In the genomic region with DNA sequence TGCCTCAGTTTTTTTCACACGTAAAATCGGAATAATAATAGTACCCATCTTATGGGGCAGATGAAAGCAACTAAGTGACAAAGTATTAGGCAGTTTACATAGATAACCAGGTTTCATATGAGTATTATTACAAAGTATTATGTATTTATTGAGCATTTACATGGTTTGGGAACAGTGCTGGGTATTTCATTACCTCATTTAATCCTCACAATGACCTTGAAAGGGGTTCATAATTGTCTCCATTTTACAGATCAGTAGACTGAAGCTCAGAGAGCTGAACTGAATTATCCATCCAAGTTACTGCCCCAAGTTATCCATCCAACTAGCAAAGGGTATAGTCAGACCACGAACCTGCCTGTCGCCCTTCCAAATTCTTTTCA, we compare ENCODE assay signal across 10 cellular contexts. TPM values are rescaled to one million over a fixed set of nuclear protein-coding genes. Genes with fewer than 3 reads are reported as not detected.
DNase-seq lines count a peak whose midpoint lies in the region; ATAC-seq, FAIRE-seq and TF ChIP-seq lines count a peak whose summit lies in the region.
"Had no signal": no experiment of that assay in that cellular context is flagged by ENCODE, and none has a peak within 500 bp of the region (broad histone marks: within the 10 kb centered on the region; RNA-seq: fewer than 3 reads in every experiment).

No MANE protein-coding gene starts in this region.

- TF ChIP-seq EP300 in A549 (IDR thresholded peaks at IDR 0.05) = no peak; a peak in 1 of 5 replicates

- no peaks in the 10 kb centered on the region for H3K27me3 ChIP-seq in MM.1S (replicated peaks; ENCODE audit: insufficient read depth, low read length)
- no peaks in the 10 kb centered on the region for H3K27me3 ChIP-seq in duodenal mucosa (ENCODE audit: control insufficient read depth in 1 of 2, insufficient read depth in 2 of 2, low read length in 2 of 2)

- no peaks in the 10 kb centered on the region for H3K9me3 Mint-ChIP-seq in nephron
- H3K9me3 Mint-ChIP-seq: natural killer cell treated with Interleukin-12 subunit alpha and Interleukin-12 subunit beta and Interleukin-15 and Interleukin-18, amount 100 ng/mL, for 72 hours had no signal

- ATAC-seq in A549 (no peak), GM19351 (IDR thresholded peaks at IDR 0.05; ENCODE audit: unreplicated experiment) (no peak)

- no peaks in the 10 kb centered on the region for H3K9me3 ChIP-seq in A549
- no peaks in the 10 kb centered on the region for H3K9me3 ChIP-seq in MM.1S (replicated peaks; ENCODE audit: insufficient read depth, low read length)
- no peaks in the 10 kb centered on the region for H3K9me3 ChIP-seq in duodenal mucosa (ENCODE audit: control insufficient read depth in 1 of 2, low read length in 2 of 2)

- H3K9ac ChIP-seq in MM.1S (ENCODE audit: low read length) = no peak overlapping the region
- H3K9ac ChIP-seq in duodenal mucosa (ENCODE audit: low read depth in 1 of 2, low read length in 2 of 2) = peak overlapping the region in 1 of 2 donors; percentile 16

- peak overlapping the region; percentile 67 for H2AFZ ChIP-seq in MM.1S (ENCODE audit: low read length)

- H3K9me2 ChIP-seq in MM.1S (replicated peaks; ENCODE audit: insufficient read depth, low read length) = no peaks in the 10 kb centered on the region

- peaks cover 35% of the 10 kb centered on the region for H3K4me1 Mint-ChIP-seq in nephron

- H4K20me1 ChIP-seq in MM.1S (ENCODE audit: insufficient read depth, low read length) = no peaks in the 10 kb centered on the region

- H3K4me2 ChIP-seq in A549 (peak overlapping the region; percentile 72), MM.1S (ENCODE audit: low read depth, low read length) (peak overlapping the region; percentile 51; the same call in 1 of the 2 replicates)

- H3K36me3 ChIP-seq in MM.1S (replicated peaks; ENCODE audit: insufficient read depth, low read length) (no peaks in the 10 kb centered on the region), duodenal mucosa (ENCODE audit: control insufficient read depth in 1 of 2, insufficient read depth in 2 of 2, low read length in 2 of 2) (peaks cover 11 to 30% of the 10 kb centered on the region in 2 donors)

- no peaks in the 10 kb centered on the region for H3K27me3 Mint-ChIP-seq in nephron (ENCODE audit: low read depth)
- H3K27me3 Mint-ChIP-seq: activated CD8-positive, alpha-beta memory T cell treated with anti-CD3 and anti-CD28 coated beads, Interleukin-2, amount 10 ng/mL, durations not matched to agents 7 days and 5 days; natural killer cell treated with Interleukin-12 subunit alpha and Interleukin-12 subunit beta and Interleukin-15 and Interleukin-18, amount 100 ng/mL, for 72 hours had no signal

- CTCF ChIA-PET in A549 (lab: Yijun Ruan, JAX) = interaction anchor here (0.6 to 3.3 kb wide), 56 partner anchors 9 to 428 kb away, joined by 3 to 28 read pairs (median 4); a partner anchor contains a TSS

- TF ChIP-seq CTCF in A549 (IDR thresholded peaks at IDR 0.05) (no peak), MM.1S (IDR thresholded peaks at IDR 0.05; ENCODE audit: low read length) (no peak), nephron (IDR thresholded peaks at IDR 0.05; ENCODE audit: unreplicated experiment in 3 of 3) (no peak)

- no peaks in the 10 kb centered on the region for H3F3A ChIP-seq in MM.1S (ENCODE audit: insufficient read depth, low read length)

- DNase-seq in A549 (ENCODE audit: low read depth in 1 of 2, low spot score in 1 of 2) = no peak
- DNase-seq in MM.1S = no peak
- no peak for DNase-seq in NOMO-1 treated with dmso at 0.1 percent for 144 hours (lab: John Stamatoyannopoulos, UW; ENCODE audit: unreplicated experiment)
- DNase-seq in NCI-H1694 (lab: John Stamatoyannopoulos, UW) = no peak
- no peak for DNase-seq in effector CD4-positive, alpha-beta T cell

- H3K4me3 ChIP-seq in A549 (no peak overlapping the region; the same call in 2 of the 3 replicates), MM.1S (ENCODE audit: low read length) (no peak overlapping the region), duodenal mucosa (ENCODE audit: low read depth in 1 of 2, low read length in 2 of 2) (peak overlapping the region; percentile 9 to 10)

- H3K27ac ChIP-seq in A549 (peak overlapping the region; percentile 68 to 83), MM.1S (ENCODE audit: low read length) (no peak overlapping the region), duodenal mucosa (ENCODE audit: low read depth, low read length) (no peak overlapping the region)

- no peaks in the 10 kb centered on the region for H3K79me2 ChIP-seq in MM.1S (ENCODE audit: low read length)

- POLR2A ChIA-PET in A549 (lab: Yijun Ruan, JAX) = interaction anchor here (0.8 to 4.0 kb wide), 5 partner anchors 26 to 60 kb away, joined by 3 to 33 read pairs (median 6); a partner anchor contains a TSS

- H3K27ac Mint-ChIP-seq in nephron = peak overlapping the region; percentile 9 to 80 (median 66)
- H3K27ac Mint-ChIP-seq: activated CD8-positive, alpha-beta memory T cell treated with anti-CD3 and anti-CD28 coated beads, Interleukin-2, amount 10 ng/mL, durations not matched to agents 7 days and 5 days; natural killer cell treated with Interleukin-12 subunit alpha and Interleukin-12 subunit beta and Interleukin-15 and Interleukin-18, amount 100 ng/mL, for 72 hours had no signal

- FAIRE-seq in A549 (lab: Jason Lieb, UNC) = no peak

- no peak for TF ChIP-seq POLR2A in A549 (IDR thresholded peaks at IDR 0.05; ENCODE audit: low read length)

- TF ChIP-seq RAD21 in A549 (conservative IDR thresholded peaks at IDR 0.05 in 1 of 2, IDR thresholded peaks at IDR 0.05 in 1 of 2) = no peak

- H3K4me1 ChIP-seq in A549 (peaks cover 21% of the 10 kb centered on the region), MM.1S (ENCODE audit: low read length) (no peaks in the 10 kb centered on the region; the same call in 1 of the 2 replicates), duodenal mucosa (ENCODE audit: control insufficient read depth in 1 of 2, insufficient read depth in 2 of 2, low read length in 2 of 2) (peaks cover 25 to 26% of the 10 kb centered on the region in 2 donors)

- H3K4me3 Mint-ChIP-seq in nephron = no peak overlapping the region
- H3K4me3 Mint-ChIP-seq: activated CD8-positive, alpha-beta memory T cell treated with anti-CD3 and anti-CD28 coated beads, Interleukin-2, amount 10 ng/mL, durations not matched to agents 7 days and 5 days; natural killer cell treated with Interleukin-12 subunit alpha and Interleukin-12 subunit beta and Interleukin-15 and Interleukin-18, amount 100 ng/mL, for 72 hours had no signal

- H3K36me3 Mint-ChIP-seq in nephron (ENCODE audit: low read depth) = peaks cover 8% of the 10 kb centered on the region
- H3K36me3 Mint-ChIP-seq: activated CD8-positive, alpha-beta memory T cell treated with anti-CD3 and anti-CD28 coated beads, Interleukin-2, amount 10 ng/mL, durations not matched to agents 7 days and 5 days; natural killer cell treated with Interleukin-12 subunit alpha and Interleukin-12 subunit beta and Interleukin-15 and Interleukin-18, amount 100 ng/mL, for 72 hours had no signal

- WGBS in A549 (ENCODE audit: missing lambda C conversion rate) = 30% methylated on average over 4 of the region's 4 CpGs

TF ChIP-seq in A549, 52 proteins besides CTCF, POLR2A, EP300 and RAD21:
- no peak for TF ChIP-seq RARB (CRISPR knock-in tag; IDR thresholded peaks at IDR 0.05)
- TF ChIP-seq, protein P1, sequence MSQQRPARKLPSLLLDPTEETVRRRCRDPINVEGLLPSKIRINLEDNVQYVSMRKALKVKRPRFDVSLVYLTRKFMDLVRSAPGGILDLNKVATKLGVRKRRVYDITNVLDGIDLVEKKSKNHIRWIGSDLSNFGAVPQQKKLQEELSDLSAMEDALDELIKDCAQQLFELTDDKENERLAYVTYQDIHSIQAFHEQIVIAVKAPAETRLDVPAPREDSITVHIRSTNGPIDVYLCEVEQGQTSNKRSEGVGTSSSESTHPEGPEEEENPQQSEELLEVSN (IDR thresholded peaks at IDR 0.05; ENCODE audit: borderline replicate concordance, low read depth) = 0 out of 2 replicates have a peak, but pooled peaks have one; percentile 27
- 0 out of 2 replicates have a peak, but pooled peaks have one; percentile 20 for TF ChIP-seq KDM1A (IDR thresholded peaks at IDR 0.05; ENCODE audit: low read depth)
- TF ChIP-seq, protein P2, sequence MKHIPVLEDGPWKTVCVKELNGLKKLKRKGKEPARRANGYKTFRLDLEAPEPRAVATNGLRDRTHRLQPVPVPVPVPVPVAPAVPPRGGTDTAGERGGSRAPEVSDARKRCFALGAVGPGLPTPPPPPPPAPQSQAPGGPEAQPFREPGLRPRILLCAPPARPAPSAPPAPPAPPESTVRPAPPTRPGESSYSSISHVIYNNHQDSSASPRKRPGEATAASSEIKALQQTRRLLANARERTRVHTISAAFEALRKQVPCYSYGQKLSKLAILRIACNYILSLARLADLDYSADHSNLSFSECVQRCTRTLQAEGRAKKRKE (CRISPR knock-in tag; IDR thresholded peaks at IDR 0.05; ENCODE audit: low read depth) = no peak

RNA-seq across cellular contexts. Expression of a gene that starts 21.2 kb away (rescaled TPM):
- polyA plus RNA-seq in A549 (2011; rRNA removed) (0.58 and 0.63 TPM in 2 replicates), A549 (2017; fragmentation: RNase III; extraction: RNeasy Plus Mini Kit Qiagen cat#74134 plus additional on column Dnase treatment) (0.53 to 0.79 TPM (median 0.58 TPM) in 3 replicates)
- 0.34 and 0.48 TPM in 2 replicates for polyA plus RNA-seq in A549 (2012; cell fraction: cytosol; rRNA removed)
- 1.0 and 1.2 TPM in 2 replicates for polyA plus RNA-seq in A549 (2012; cell fraction: nucleus; rRNA removed)
- polyA minus RNA-seq in A549 (2011; rRNA and poly(A)+ RNA removed) = 0.49 and 0.50 TPM in 2 replicates

RNA-seq across cellular contexts. Expression of a gene that starts 33.7 kb away (rescaled TPM):
- polyA plus RNA-seq in A549 (2011; rRNA removed) = 7.5 and 8.3 TPM in 2 replicates
- 1.2 and 1.4 TPM in 2 replicates for polyA plus RNA-seq in A549 (2012; cell fraction: cytosol; rRNA removed)
- 1.1 and 1.2 TPM in 2 replicates for polyA plus RNA-seq in A549 (2012; cell fraction: nucleus; rRNA removed)
- polyA plus RNA-seq in A549 (2017; fragmentation: RNase III; extraction: RNeasy Plus Mini Kit Qiagen cat#74134 plus additional on column Dnase treatment) = 4.7 to 5.1 TPM (median 4.8 TPM) in 3 replicates
- 8.0 and 8.5 TPM in 2 replicates for polyA minus RNA-seq in A549 (2011; rRNA and poly(A)+ RNA removed)

RNA-seq across cellular contexts. Expression of a gene that starts 59.3 kb away (rescaled TPM):
- polyA plus RNA-seq in A549 (2011; rRNA removed) (241 and 281 TPM in 2 replicates), A549 (2017; fragmentation: RNase III; extraction: RNeasy Plus Mini Kit Qiagen cat#74134 plus additional on column Dnase treatment) (223 to 239 TPM (median 237 TPM) in 3 replicates)
- polyA plus RNA-seq in A549 (2012; cell fraction: cytosol; rRNA removed) = 130 and 149 TPM in 2 replicates
- polyA plus RNA-seq in A549 (2012; cell fraction: nucleus; rRNA removed) = 59.0 and 100 TPM in 2 replicates
- polyA minus RNA-seq in A549 (2011; rRNA and poly(A)+ RNA removed) = 101 and 117 TPM in 2 replicates

Comparison
In these comparisons a context has a peak if more than half of its experiments do, and no peak if none do; other contexts are left out.
1. H3K27ac ChIP-seq: peak in A549 (2 of 2); none in MM.1S (single experiment) and duodenal mucosa (single experiment).
2. H3K4me3 ChIP-seq: peak in duodenal mucosa (2 of 2); none in A549 (single experiment) and MM.1S (single experiment).